ENCODE assay signal across 8 cellular contexts in genomic region chr4:76198411-76199237, GRCh38. TPM values are rescaled to one million over a fixed set of nuclear protein-coding genes. Genes with fewer than 3 reads are reported as not detected.
DNase-seq lines count a peak whose midpoint lies in the region; ATAC-seq and TF ChIP-seq lines count a peak whose summit lies in the region.

No MANE protein-coding gene starts in this region.

- TF ChIP-seq POLR2A in spleen (IDR thresholded peaks at IDR 0.05): no peak

- no peak overlapping the region for H3K4me3 Mint-ChIP-seq in activated T-helper 1 cell treated with anti-CD3 and anti-CD28 coated beads, Interleukin-12 subunit alpha, Interleukin-12 subunit beta, Interleukin-2, Interleukin-4 antibody, amounts not matched to agents 30 ng/mL and 10 ng/mL and 1 ng/mL, durations not matched to agents 14 hours and 24 hours and 36 hours

- H3K4me1 Mint-ChIP-seq in activated T-helper 1 cell treated with anti-CD3 and anti-CD28 coated beads, Interleukin-12 subunit alpha, Interleukin-12 subunit beta, Interleukin-2, Interleukin-4 antibody, amounts not matched to agents 30 ng/mL and 10 ng/mL and 1 ng/mL, durations not matched to agents 14 hours and 24 hours and 36 hours (ENCODE audit: low read depth): peaks cover 33% of the 10 kb centered on the region

- 27 to 43% (median 28%) methylated on average over 4 of the region's 4 CpGs for WGBS in spleen, 5 donors

- H3K27ac Mint-ChIP-seq in activated T-helper 1 cell treated with anti-CD3 and anti-CD28 coated beads, Interleukin-12 subunit alpha, Interleukin-12 subunit beta, Interleukin-2, Interleukin-4 antibody, amounts not matched to agents 30 ng/mL and 10 ng/mL and 1 ng/mL, durations not matched to agents 14 hours and 24 hours and 36 hours: no peak overlapping the region

- TF ChIP-seq CTCF in ascending aorta (IDR thresholded peaks at IDR 0.05) (no peak), spleen (IDR thresholded peaks at IDR 0.05 in 8 of 11, conservative IDR thresholded peaks at IDR 0.05 in 3 of 11) (no peak)

- H3K27me3 ChIP-seq in ascending aorta: no peaks in the 10 kb centered on the region
- H3K27me3 ChIP-seq in spleen (replicated peaks in 1 of 7): no peaks in the 10 kb centered on the region

- H3K4me3 ChIP-seq in ascending aorta (no peak overlapping the region), spleen (no peak overlapping the region)

- intact Hi-C loops in ascending aorta (cut with DNase I) (loop anchor here (2.0 to 10.0 kb wide), 2 partner anchors 14 to 556 kb away; partner anchors contain the start of gene SCARB2), spleen (cut with DNase I; ENCODE audit: low total_unique reads) (no loop called here)
- intact Hi-C loops in activated T-helper 1 cell treated with anti-CD3 and anti-CD28 coated beads, Interleukin-12 subunit alpha, Interleukin-12 subunit beta, Interleukin-2, Interleukin-4 antibody, amounts not matched to agents 30 ng/mL and 10 ng/mL and 1 ng/mL, durations not matched to agents 14 hours and 24 hours and 36 hours (cut with micrococcal nuclease): loop anchor here (2.0 to 5.0 kb wide), 2 partner anchors 14 to 104 kb away; partner anchors contain the start of gene SCARB2

- in situ Hi-C loops in Caki2 (cut with HindIII; ENCODE audit: low pct_unique_long_range_greater_than_20kb, low sequenced_read_pairs): no loop called here

- H3K36me3 Mint-ChIP-seq in activated T-helper 1 cell treated with anti-CD3 and anti-CD28 coated beads, Interleukin-12 subunit alpha, Interleukin-12 subunit beta, Interleukin-2, Interleukin-4 antibody, amounts not matched to agents 30 ng/mL and 10 ng/mL and 1 ng/mL, durations not matched to agents 14 hours and 24 hours and 36 hours (ENCODE audit: low read depth): peaks cover 8% of the 10 kb centered on the region

- peaks cover under 1 to 12% of the 10 kb centered on the region in 2 donors for H3K36me3 ChIP-seq in ascending aorta
- H3K36me3 ChIP-seq in spleen: peaks cover 0 to 39% (median 16%) of the 10 kb centered on the region in 6 donors

- H3K4me1 ChIP-seq in ascending aorta: peaks cover 10 to 54% of the 10 kb centered on the region in 2 donors
- H3K4me1 ChIP-seq in spleen: peaks cover 44 to 100% (median 67%) of the 10 kb centered on the region in 6 donors

- H3K9me3 ChIP-seq in ascending aorta (no peaks in the 10 kb centered on the region), spleen (no peaks in the 10 kb centered on the region)

- ATAC-seq in GM19438 (IDR thresholded peaks at IDR 0.05; ENCODE audit: low read depth, unreplicated experiment): peak; percentile 43
- ATAC-seq in HG03558 (IDR thresholded peaks at IDR 0.05; ENCODE audit: extremely low read depth, unreplicated experiment): peak; percentile 21

- H3K9me3 Mint-ChIP-seq in activated T-helper 1 cell treated with anti-CD3 and anti-CD28 coated beads, Interleukin-12 subunit alpha, Interleukin-12 subunit beta, Interleukin-2, Interleukin-4 antibody, amounts not matched to agents 30 ng/mL and 10 ng/mL and 1 ng/mL, durations not matched to agents 14 hours and 24 hours and 36 hours: no peaks in the 10 kb centered on the region

- DNase-seq in Caki2 (ENCODE audit: low read depth) (peak; percentile 56), NCI-H82 treated with DMSO at 0.1 percent for 48 hours (lab: John Stamatoyannopoulos, UW; ENCODE audit: unreplicated experiment) (peak; percentile 87), ascending aorta (ENCODE audit: low spot score in 2 of 2) (no peak), hypothalamus (lab: John Stamatoyannopoulos, UW) (peak in 39 of 51 donors; percentile 6 to 90 (median 38)), spleen (no peak)
- no peak for DNase-seq in activated T-helper 1 cell treated with anti-CD3 and anti-CD28 coated beads, Interleukin-12 subunit alpha, Interleukin-12 subunit beta, Interleukin-2, Interleukin-4 antibody, amounts not matched to agents 30 ng/mL and 10 ng/mL and 1 ng/mL, durations not matched to agents 14 hours and 24 hours and 36 hours (ENCODE audit: low spot score)

- H3K27ac ChIP-seq in ascending aorta (peak overlapping the region; percentile 71), spleen (peak overlapping the region; percentile 29 to 82 (median 76))

- no peaks in the 10 kb centered on the region for H3K27me3 Mint-ChIP-seq in activated T-helper 1 cell treated with anti-CD3 and anti-CD28 coated beads, Interleukin-12 subunit alpha, Interleukin-12 subunit beta, Interleukin-2, Interleukin-4 antibody, amounts not matched to agents 30 ng/mL and 10 ng/mL and 1 ng/mL, durations not matched to agents 14 hours and 24 hours and 36 hours (ENCODE audit: insufficient read depth)

RNA-seq across cellular contexts. Expression of gene SCARB2, which starts 15.0 kb away (rescaled TPM):
- 89.9 and 94.3 TPM in 2 replicates for total RNA-seq in Caki2 (2014; rRNA removed; shearing (Covaris generic); ENCODE audit: low replicate concordance)
- 94.1 TPM for total RNA-seq in ascending aorta
- total RNA-seq in spleen: 100 to 1,000 TPM; 107 to 201 (median 156) TPM
- 10 to 100 TPM; 27.2 to 32.0 (median 28.8) TPM for polyA plus RNA-seq in spleen
- total RNA-seq in activated T-helper 1 cell treated with anti-CD3 and anti-CD28 coated beads, Interleukin-12 subunit alpha, Interleukin-12 subunit beta, Interleukin-2, Interleukin-4 antibody, amounts not matched to agents 30 ng/mL and 10 ng/mL and 1 ng/mL, durations not matched to agents 14 hours and 24 hours and 36 hours: 1.3 and 1.4 TPM in 2 replicates

RNA-seq across cellular contexts. Expression of gene NUP54, which starts 50.4 kb away (rescaled TPM):
- 38.6 and 51.8 TPM in 2 replicates for total RNA-seq in Caki2 (2014; rRNA removed; shearing (Covaris generic); ENCODE audit: low replicate concordance)
- total RNA-seq in ascending aorta: 20.2 TPM
- total RNA-seq in spleen: 10 to 100 TPM; 26.2 to 43.2 (median 34.5) TPM
- 10 to 100 TPM; 22.8 to 28.9 (median 28.8) TPM for polyA plus RNA-seq in spleen
- total RNA-seq in activated T-helper 1 cell treated with anti-CD3 and anti-CD28 coated beads, Interleukin-12 subunit alpha, Interleukin-12 subunit beta, Interleukin-2, Interleukin-4 antibody, amounts not matched to agents 30 ng/mL and 10 ng/mL and 1 ng/mL, durations not matched to agents 14 hours and 24 hours and 36 hours: 70.6 and 75.1 TPM in 2 replicates

RNA-seq across cellular contexts. Expression of gene FAM47E, which starts 52.9 kb away (rescaled TPM):
- total RNA-seq in Caki2 (2014; rRNA removed; shearing (Covaris generic); ENCODE audit: low replicate concordance): 2.0 TPM in 1 of 2 replicates, not detected in the other
- total RNA-seq in ascending aorta: not detected
- 1 to 10 TPM in 6 of 7 donors, under 1 TPM in 1; 0.66 to 6.2 (median 2.4) TPM for total RNA-seq in spleen
- polyA plus RNA-seq in spleen: 1 to 10 TPM; 1.0 to 1.4 (median 1.3) TPM
- not detected in 2 replicates for total RNA-seq in activated T-helper 1 cell treated with anti-CD3 and anti-CD28 coated beads, Interleukin-12 subunit alpha, Interleukin-12 subunit beta, Interleukin-2, Interleukin-4 antibody, amounts not matched to agents 30 ng/mL and 10 ng/mL and 1 ng/mL, durations not matched to agents 14 hours and 24 hours and 36 hours

Comparison
In these comparisons a context has a peak if more than half of its experiments do, and no peak if none do; other contexts are left out.
1. DNase-seq: peak in Caki2 (single experiment), NCI-H82 treated with DMSO at 0.1 percent for 48 hours (single experiment) and hypothalamus (39 of 51); none in ascending aorta (0 of 2), spleen (single experiment) and activated T-helper 1 cell treated with anti-CD3 and anti-CD28 coated beads, Interleukin-12 subunit alpha, Interleukin-12 subunit beta, Interleukin-2, Interleukin-4 antibody, amounts not matched to agents 30 ng/mL and 10 ng/mL and 1 ng/mL, durations not matched to agents 14 hours and 24 hours and 36 hours (single experiment).
2. RNA of gene SCARB2, which starts 15.0 kb away (total RNA-seq): 107 to 201 TPM in spleen, 89.9 to 94.3 TPM in Caki2 and 94.1 TPM in ascending aorta (single experiment); 1.3 to 1.4 TPM in activated T-helper 1 cell treated with anti-CD3 and anti-CD28 coated beads, Interleukin-12 subunit alpha, Interleukin-12 subunit beta, Interleukin-2, Interleukin-4 antibody, amounts not matched to agents 30 ng/mL and 10 ng/mL and 1 ng/mL, durations not matched to agents 14 hours and 24 hours and 36 hours; every median in the first group is over 10 times any median in the second.